ENCODE assay signal across 10 cellular contexts in the genomic region with DNA sequence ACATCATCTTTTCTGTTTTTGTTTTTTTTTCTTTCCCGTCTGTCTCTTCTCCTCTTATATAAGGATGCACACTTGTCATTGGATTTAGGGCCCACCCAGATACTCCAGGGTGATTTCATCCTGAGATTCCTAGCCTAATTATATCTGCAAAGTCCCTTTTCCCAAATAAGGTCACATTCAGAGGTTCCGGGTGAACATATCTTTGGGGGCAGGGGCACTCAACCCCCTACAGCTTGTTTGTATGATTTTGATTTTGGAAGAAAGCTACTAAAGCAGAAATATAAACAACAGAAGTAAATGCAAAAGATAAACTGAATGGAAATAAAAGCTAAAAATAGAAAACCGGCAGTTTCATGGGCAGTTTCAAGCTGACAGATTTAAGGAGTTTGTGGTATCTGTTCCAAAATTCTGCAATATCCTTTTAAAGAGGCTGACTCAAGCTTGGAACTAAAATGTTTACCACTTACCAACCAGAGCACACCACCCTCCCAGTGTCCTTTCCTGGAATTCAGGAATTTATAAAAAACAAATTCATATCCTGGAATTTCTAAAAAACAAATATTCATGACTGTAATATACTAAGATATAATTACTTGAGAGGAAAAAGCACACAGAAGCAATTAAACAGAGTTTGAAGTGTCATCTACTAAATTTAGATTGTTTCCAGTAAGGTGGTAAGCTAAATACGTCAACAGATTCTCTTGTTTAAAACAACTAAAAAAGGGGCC.
DNase-seq lines count a peak whose midpoint lies in the region; ATAC-seq and TF ChIP-seq lines count a peak whose summit lies in the region.
"Had no signal": no experiment of that assay in that cellular context is flagged by ENCODE, and none has a peak within 500 bp of the region (broad histone marks: within the 10 kb centered on the region; RNA-seq: fewer than 3 reads in every experiment).

No MANE protein-coding gene starts in this region.

- CTCF ChIA-PET in activated CD8-positive, alpha-beta memory T cell treated with anti-CD3 and anti-CD28 coated beads, Interleukin-2, amount 10 ng/mL, durations not matched to agents 7 days and 5 days (lab: Charles Lee), result interaction anchor here (1.0 to 2.3 kb wide), 4 partner anchors 41 to 152 kb away, joined by 3 to 11 read pairs (median 4); no protein-coding TSS in a partner anchor

- ATAC-seq in activated CD8-positive, alpha-beta memory T cell treated with anti-CD3 and anti-CD28 coated beads, Interleukin-2, amount 10 ng/mL, durations not matched to agents 7 days and 5 days, result no peak

- H3K36me3 ChIP-seq in adipocyte (ENCODE audit: control insufficient read depth, insufficient read depth, low read length, severe bottlenecking) (no peaks in the 10 kb centered on the region), tibial nerve (no peaks in the 10 kb centered on the region)

- H3K4me3 ChIP-seq in adipocyte (ENCODE audit: low read length) (peak overlapping the region; percentile 57), tibial nerve (no peak overlapping the region)

- H3K4me1 ChIP-seq in adipocyte (ENCODE audit: control insufficient read depth, insufficient read depth, low read length), result peaks cover 56% of the 10 kb centered on the region
- H3K4me1 ChIP-seq in tibial nerve, result peaks cover 0 to 27% (median under 1%) of the 10 kb centered on the region in 4 donors

- H3K27me3 ChIP-seq in adipocyte (replicated peaks; ENCODE audit: control insufficient read depth, insufficient read depth, low read length), result no peaks in the 10 kb centered on the region
- H3K27me3 ChIP-seq in tibial nerve, result no peaks in the 10 kb centered on the region

- peak overlapping the region; percentile 84 for H3K9ac ChIP-seq in adipocyte (ENCODE audit: low read length)
- H3K9ac ChIP-seq: KMS-11 had no signal

- peak; percentile 58 to 60 for TF ChIP-seq EP300 in tibial nerve (IDR thresholded peaks at IDR 0.05)

- H3K27ac Mint-ChIP-seq in activated CD8-positive, alpha-beta memory T cell treated with anti-CD3 and anti-CD28 coated beads, Interleukin-2, amount 10 ng/mL, durations not matched to agents 7 days and 5 days, result peak overlapping the region; percentile 36

- no peak overlapping the region for H3K4me3 Mint-ChIP-seq in activated CD8-positive, alpha-beta memory T cell treated with anti-CD3 and anti-CD28 coated beads, Interleukin-2, amount 10 ng/mL, durations not matched to agents 7 days and 5 days

- no peaks in the 10 kb centered on the region for H3K9me3 Mint-ChIP-seq in activated CD8-positive, alpha-beta memory T cell treated with anti-CD3 and anti-CD28 coated beads, Interleukin-2, amount 10 ng/mL, durations not matched to agents 7 days and 5 days (ENCODE audit: low read depth)

- no peak for TF ChIP-seq POLR2A in tibial nerve (IDR thresholded peaks at IDR 0.05)

- H3K36me3 Mint-ChIP-seq in activated CD8-positive, alpha-beta memory T cell treated with anti-CD3 and anti-CD28 coated beads, Interleukin-2, amount 10 ng/mL, durations not matched to agents 7 days and 5 days, result no peaks in the 10 kb centered on the region

- H3K27me3 Mint-ChIP-seq in activated CD8-positive, alpha-beta memory T cell treated with anti-CD3 and anti-CD28 coated beads, Interleukin-2, amount 10 ng/mL, durations not matched to agents 7 days and 5 days, result no peaks in the 10 kb centered on the region

- H3K9me3 ChIP-seq in adipocyte (ENCODE audit: control insufficient read depth, low read length), result no peaks in the 10 kb centered on the region
- H3K9me3 ChIP-seq in tibial nerve, result no peaks in the 10 kb centered on the region

- peaks cover 55% of the 10 kb centered on the region for H3K4me1 Mint-ChIP-seq in activated CD8-positive, alpha-beta memory T cell treated with anti-CD3 and anti-CD28 coated beads, Interleukin-2, amount 10 ng/mL, durations not matched to agents 7 days and 5 days

- WGBS in tibial nerve, 2 donors, result 47 to 50% methylated on average over 4 of the region's 4 CpGs

- DNase-seq in activated CD8-positive, alpha-beta memory T cell treated with anti-CD3 and anti-CD28 coated beads, Interleukin-2, amount 10 ng/mL, durations not matched to agents 7 days and 5 days, result no peak
- no peak for DNase-seq in activated CD8-positive, alpha-beta memory T cell treated with anti-CD3 and anti-CD28 coated beads, Interleukin-2, amount 50 U/mL, for 4 hours
- DNase-seq in adipocyte (ENCODE audit: low read depth) (peak; percentile 77), hepatic stellate cell (ENCODE audit: low spot score) (peak; percentile 75), tibial nerve (ENCODE audit: low spot score in 2 of 2) (no peak), retina (no peak), NCI-H2107 (lab: John Stamatoyannopoulos, UW) (no peak), NCI-H1436 (lab: John Stamatoyannopoulos, UW) (no peak)

- peak overlapping the region in 3 of 4 donors; percentile 15 to 70 (median 66) for H3K27ac ChIP-seq in tibial nerve
- H3K27ac ChIP-seq: C4-2B, KMS-11 had no signal

- no peak for TF ChIP-seq CTCF in tibial nerve (IDR thresholded peaks at IDR 0.05)

Comparison
In these comparisons a context has a peak if more than half of its experiments do, and no peak if none do; other contexts are left out.
1. DNase-seq: peak in adipocyte (single experiment) and hepatic stellate cell (single experiment); none in activated CD8-positive, alpha-beta memory T cell treated with anti-CD3 and anti-CD28 coated beads, Interleukin-2, amount 10 ng/mL, durations not matched to agents 7 days and 5 days (single experiment), activated CD8-positive, alpha-beta memory T cell treated with anti-CD3 and anti-CD28 coated beads, Interleukin-2, amount 50 U/mL, for 4 hours (single experiment), tibial nerve (0 of 2), retina (single experiment), NCI-H2107 (single experiment) and NCI-H1436 (single experiment).